25 cellular contexts compared by ENCODE assay signal in genomic region chr2:151508519-151508918, GRCh38.
"Had no signal": no experiment of that assay in that cellular context is flagged by ENCODE, and none has a peak within 500 bp of the region (broad histone marks: within the 10 kb centered on the region; RNA-seq: fewer than 3 reads in every experiment).

No MANE protein-coding gene starts in this region.

- H3K27me3 ChIP-seq: breast epithelium, colonic mucosa, neural progenitor cell, suprapubic skin, transverse colon had no signal

- H3K27ac Mint-ChIP-seq: activated naive CD8-positive, alpha-beta T cell; activated T-helper 2 cell treated with anti-CD3 and anti-CD28 coated beads, Interferon-gamma antibody, Interleukin-2, Interleukin-4, amounts not matched to agents 10 μg/mL and 5 μg/mL and 100 μg/mL, durations not matched to agents 14 hours and 24 hours and 36 hours; endodermal cell; naive thymus-derived CD4-positive, alpha-beta T cell; neural progenitor cell; stimulated activated naive CD8-positive, alpha-beta T cell treated with anti-CD3 and anti-CD28 coated beads, Interleukin-15, amount 100 ng/mL, for 72 hours; T-cell; T-helper 2 cell treated with Interferon-gamma antibody and Interleukin-4, amounts not matched to agents 5 μg/mL and 100 μg/mL, for 36 hours had no signal

- H3K9ac ChIP-seq: neural progenitor cell had no signal

- H3K9me3 ChIP-seq: breast epithelium, colonic mucosa, lower lobe of right lung, suprapubic skin, transverse colon had no signal

- H2AFZ ChIP-seq: neural progenitor cell had no signal

- H3K9me3 Mint-ChIP-seq: activated T-cell treated with anti-CD3 and anti-CD28 coated beads, Interleukin-2, amount 50 U/mL, for 4 hours; activated T-helper 2 cell treated with anti-CD3 and anti-CD28 coated beads, Interferon-gamma antibody, Interleukin-2, Interleukin-4, amounts not matched to agents 10 μg/mL and 5 μg/mL and 100 μg/mL, durations not matched to agents 14 hours and 24 hours and 36 hours; central memory CD8-positive, alpha-beta T cell; endodermal cell; neural progenitor cell; stimulated activated naive CD8-positive, alpha-beta T cell treated with anti-CD3 and anti-CD28 coated beads, Interleukin-15, amount 100 ng/mL, for 72 hours; T-cell; T-helper 2 cell treated with Interferon-gamma antibody and Interleukin-4, amounts not matched to agents 5 μg/mL and 100 μg/mL, for 36 hours had no signal

- ATAC-seq: activated T-cell treated with anti-CD3 and anti-CD28 coated beads, Interleukin-2, amount 50 U/mL, for 4 hours; left lobe of liver; naive thymus-derived CD4-positive, alpha-beta T cell; SK-N-SH treated with all-trans-retinoic acid at 6 μM for 48 hours; stimulated activated naive CD8-positive, alpha-beta T cell treated with anti-CD3 and anti-CD28 coated beads, Interleukin-15, amount 100 ng/mL, for 72 hours; T-cell had no signal

- DNase-seq: activated CD4-positive, alpha-beta T cell treated with anti-CD3 and anti-CD28 coated beads for 1 hour; activated CD8-positive, alpha-beta memory T cell treated with anti-CD3 and anti-CD28 coated beads, Interleukin-2, amount 50 U/mL, for 48 hours; activated naive CD4-positive, alpha-beta T cell; activated T-cell treated with anti-CD3 and anti-CD28 coated beads, Interleukin-2, amount 50 U/mL, for 4 hours; amniotic stem cell; colonic mucosa; endodermal cell; lower lobe of right lung; naive thymus-derived CD4-positive, alpha-beta T cell; posterior cingulate gyrus; stimulated activated CD4-positive, alpha-beta T cell treated with anti-CD3 and anti-CD28 coated beads, Interleukin-4, amount 100 ng/mL, for 24 hours; stimulated activated naive CD8-positive, alpha-beta T cell treated with anti-CD3 and anti-CD28 coated beads, Interleukin-15, amount 100 ng/mL, for 72 hours; T-cell; transverse colon; WERI-Rb-1 had no signal

- H3K4me1 Mint-ChIP-seq: central memory CD8-positive, alpha-beta T cell; naive thymus-derived CD4-positive, alpha-beta T cell; neural progenitor cell; stimulated activated naive CD8-positive, alpha-beta T cell treated with anti-CD3 and anti-CD28 coated beads, Interleukin-15, amount 100 ng/mL, for 72 hours; T-cell had no signal

- H3K27ac ChIP-seq: breast epithelium, colonic mucosa, epithelial cell of prostate, lower lobe of right lung, neural progenitor cell, suprapubic skin, transverse colon, WERI-Rb-1 had no signal

- H3K4me1 ChIP-seq: breast epithelium, colonic mucosa, lower lobe of right lung, neural progenitor cell, suprapubic skin, transverse colon had no signal

- H3K4me3 Mint-ChIP-seq: activated naive CD8-positive, alpha-beta T cell; activated T-cell treated with anti-CD3 and anti-CD28 coated beads, Interleukin-2, amount 50 U/mL, for 4 hours; central memory CD8-positive, alpha-beta T cell; endodermal cell; naive thymus-derived CD4-positive, alpha-beta T cell; neural progenitor cell; stimulated activated naive CD8-positive, alpha-beta T cell treated with anti-CD3 and anti-CD28 coated beads, Interleukin-15, amount 100 ng/mL, for 72 hours; T-cell; T-helper 2 cell treated with Interferon-gamma antibody and Interleukin-4, amounts not matched to agents 5 μg/mL and 100 μg/mL, for 36 hours had no signal

- H3K27me3 Mint-ChIP-seq: activated naive CD8-positive, alpha-beta T cell; central memory CD8-positive, alpha-beta T cell; naive thymus-derived CD4-positive, alpha-beta T cell; stimulated activated naive CD8-positive, alpha-beta T cell treated with anti-CD3 and anti-CD28 coated beads, Interleukin-15, amount 100 ng/mL, for 72 hours; T-cell had no signal

- H3K4me2 ChIP-seq: neural progenitor cell had no signal

- H3K4me3 ChIP-seq: breast epithelium, colonic mucosa, lower lobe of right lung, neural progenitor cell, suprapubic skin, transverse colon had no signal

- H3K36me3 ChIP-seq: breast epithelium, colonic mucosa, lower lobe of right lung, neural progenitor cell, suprapubic skin, transverse colon, WERI-Rb-1 had no signal
